Comparison of ENCODE assay signal across 9 cellular contexts in genomic region chr10:69901623-69902505, GRCh38.
DNase-seq lines count a peak whose midpoint lies in the region; ATAC-seq, FAIRE-seq and TF ChIP-seq lines count a peak whose summit lies in the region.
"Had no signal": no experiment of that assay in that cellular context is flagged by ENCODE, and none has a peak within 500 bp of the region (broad histone marks: within the 10 kb centered on the region; RNA-seq: fewer than 3 reads in every experiment).

No MANE protein-coding gene starts in this region.

- peaks cover 2% of the 10 kb centered on the region for H3K27me3 Mint-ChIP-seq in activated CD4-positive, alpha-beta T cell treated with anti-CD3 and anti-CD28 coated beads, Interleukin-2, amount 10 ng/mL, durations not matched to agents 24 days and 14 days
- peaks cover 45% of the 10 kb centered on the region for H3K27me3 Mint-ChIP-seq in astrocyte (ENCODE audit: low read depth, unreplicated experiment)
- peaks cover 8% of the 10 kb centered on the region for H3K27me3 Mint-ChIP-seq in stimulated activated naive CD8-positive, alpha-beta T cell treated with anti-CD3 and anti-CD28 coated beads, Interleukin-15, amount 100 ng/mL, for 72 hours
- H3K27me3 Mint-ChIP-seq: stimulated activated naive CD8-positive, alpha-beta T cell treated with anti-CD3 and anti-CD28 coated beads, Interleukin-15, Interleukin-2, amounts not matched to agents 100 ng/mL and 50 ng/mL, for 24 hours had no signal

- no peak overlapping the region for H3K4me3 Mint-ChIP-seq in activated CD4-positive, alpha-beta T cell treated with anti-CD3 and anti-CD28 coated beads, Interleukin-2, amount 10 ng/mL, durations not matched to agents 24 days and 14 days
- H3K4me3 Mint-ChIP-seq in astrocyte (ENCODE audit: unreplicated experiment) = no peak overlapping the region
- H3K4me3 Mint-ChIP-seq in stimulated activated naive CD8-positive, alpha-beta T cell treated with anti-CD3 and anti-CD28 coated beads, Interleukin-15, amount 100 ng/mL, for 72 hours = no peak overlapping the region
- H3K4me3 Mint-ChIP-seq: stimulated activated naive CD8-positive, alpha-beta T cell treated with anti-CD3 and anti-CD28 coated beads, Interleukin-15, Interleukin-2, amounts not matched to agents 100 ng/mL and 50 ng/mL, for 24 hours had no signal

- no CpG with 5 or more reads among the region's 10 CpGs for WGBS in iPS DF 6.9 (ENCODE audit: insufficient coverage, insufficient read length)

- no peak overlapping the region for H3K4me2 ChIP-seq in astrocyte (ENCODE audit: low read length)

- no peak overlapping the region for H3K27ac ChIP-seq in astrocyte (ENCODE audit: low read depth, low read length)
- H3K27ac ChIP-seq in iPS DF 6.9 (ENCODE audit: low read length) = no peak overlapping the region

- H4K20me1 ChIP-seq in astrocyte (ENCODE audit: insufficient read depth, low read length) = no peaks in the 10 kb centered on the region

- H3K36me3 Mint-ChIP-seq in activated CD4-positive, alpha-beta T cell treated with anti-CD3 and anti-CD28 coated beads, Interleukin-2, amount 10 ng/mL, durations not matched to agents 24 days and 14 days (ENCODE audit: low read depth) = no peaks in the 10 kb centered on the region
- no peaks in the 10 kb centered on the region for H3K36me3 Mint-ChIP-seq in astrocyte (ENCODE audit: low read depth, unreplicated experiment)

- H3K79me2 ChIP-seq in astrocyte (ENCODE audit: insufficient read depth, low read length) = no peaks in the 10 kb centered on the region

- ATAC-seq in stimulated activated naive CD8-positive, alpha-beta T cell treated with anti-CD3 and anti-CD28 coated beads, Interleukin-15, amount 100 ng/mL, for 72 hours = no peak
- no peak for ATAC-seq in HG02763 (IDR thresholded peaks at IDR 0.05; ENCODE audit: unreplicated experiment)

- no peaks in the 10 kb centered on the region for H3K9me3 Mint-ChIP-seq in activated CD4-positive, alpha-beta T cell treated with anti-CD3 and anti-CD28 coated beads, Interleukin-2, amount 10 ng/mL, durations not matched to agents 24 days and 14 days
- H3K9me3 Mint-ChIP-seq in astrocyte (ENCODE audit: unreplicated experiment) = peaks cover 2% of the 10 kb centered on the region
- H3K9me3 Mint-ChIP-seq in stimulated activated naive CD8-positive, alpha-beta T cell treated with anti-CD3 and anti-CD28 coated beads, Interleukin-15, amount 100 ng/mL, for 72 hours = no peaks in the 10 kb centered on the region
- H3K9me3 Mint-ChIP-seq: stimulated activated naive CD8-positive, alpha-beta T cell treated with anti-CD3 and anti-CD28 coated beads, Interleukin-15, Interleukin-2, amounts not matched to agents 100 ng/mL and 50 ng/mL, for 24 hours had no signal

- TF ChIP-seq CTCF in LNCaP clone FGC (IDR thresholded peaks at IDR 0.05; ENCODE audit: control insufficient read depth, extremely low read depth, insufficient read depth) (peak; percentile 73), astrocyte (IDR thresholded peaks at IDR 0.05; ENCODE audit: insufficient read depth, low read depth, low read length) (peak; percentile 50)

- H3K4me3 ChIP-seq in LNCaP clone FGC (ENCODE audit: low read depth, low read length) (no peak overlapping the region), astrocyte (ENCODE audit: insufficient read depth, low read depth, low read length) (no peak overlapping the region), iPS DF 6.9 (ENCODE audit: low read length) (no peak overlapping the region)

- H3K4me1 ChIP-seq in astrocyte (ENCODE audit: insufficient read depth, low read length) (no peaks in the 10 kb centered on the region), iPS DF 6.9 (ENCODE audit: control insufficient read depth, insufficient read depth, low read length) (peaks cover 2% of the 10 kb centered on the region)

- no peak overlapping the region for H3K9ac ChIP-seq in astrocyte (ENCODE audit: low read length)

- no peaks in the 10 kb centered on the region for H3K4me1 Mint-ChIP-seq in activated CD4-positive, alpha-beta T cell treated with anti-CD3 and anti-CD28 coated beads, Interleukin-2, amount 10 ng/mL, durations not matched to agents 24 days and 14 days
- H3K4me1 Mint-ChIP-seq in astrocyte (ENCODE audit: low read depth, unreplicated experiment) = peaks cover 4% of the 10 kb centered on the region
- no peaks in the 10 kb centered on the region for H3K4me1 Mint-ChIP-seq in stimulated activated naive CD8-positive, alpha-beta T cell treated with anti-CD3 and anti-CD28 coated beads, Interleukin-15, amount 100 ng/mL, for 72 hours

- H3K36me3 ChIP-seq in astrocyte (ENCODE audit: insufficient read depth, low read length) (no peaks in the 10 kb centered on the region), iPS DF 6.9 (ENCODE audit: control insufficient read depth, insufficient read depth, low read length) (no peaks in the 10 kb centered on the region)

- no peak overlapping the region for H3K27ac Mint-ChIP-seq in activated CD4-positive, alpha-beta T cell treated with anti-CD3 and anti-CD28 coated beads, Interleukin-2, amount 10 ng/mL, durations not matched to agents 24 days and 14 days
- H3K27ac Mint-ChIP-seq in astrocyte (ENCODE audit: unreplicated experiment) = no peak overlapping the region
- H3K27ac Mint-ChIP-seq in stimulated activated naive CD8-positive, alpha-beta T cell treated with anti-CD3 and anti-CD28 coated beads, Interleukin-15, amount 100 ng/mL, for 72 hours = no peak overlapping the region
- H3K27ac Mint-ChIP-seq: stimulated activated naive CD8-positive, alpha-beta T cell treated with anti-CD3 and anti-CD28 coated beads, Interleukin-15, Interleukin-2, amounts not matched to agents 100 ng/mL and 50 ng/mL, for 24 hours had no signal

- no peak overlapping the region for H2AFZ ChIP-seq in astrocyte (ENCODE audit: low read depth, low read length)

- peak; percentile 57 for DNase-seq in activated CD4-positive, alpha-beta T cell treated with anti-CD3 and anti-CD28 coated beads, Interleukin-2, amount 10 ng/mL, durations not matched to agents 24 days and 14 days
- no peak for DNase-seq in activated CD4-positive, alpha-beta T cell treated with anti-CD3 and anti-CD28 coated beads, Interleukin-2, amount 50 U/mL, for 4 hours
- DNase-seq in LNCaP clone FGC (ENCODE audit: low read depth) (no peak), astrocyte (ENCODE audit: low read depth) (peak; percentile 20), iPS DF 6.9 (ENCODE audit: low read depth, low spot score) (peak; percentile 45), SHP77 (lab: John Stamatoyannopoulos, UW) (no peak)
- DNase-seq in stimulated activated naive CD8-positive, alpha-beta T cell treated with anti-CD3 and anti-CD28 coated beads, Interleukin-15, amount 100 ng/mL, for 72 hours = peak; percentile 15 to 16

- H3K27me3 ChIP-seq in astrocyte (ENCODE audit: insufficient read depth, low read length) (no peaks in the 10 kb centered on the region), iPS DF 6.9 (ENCODE audit: control insufficient read depth, insufficient read depth, low read length) (no peaks in the 10 kb centered on the region)

- no peak for FAIRE-seq in astrocyte (lab: Jason Lieb, UNC)

- intact Hi-C loops in activated CD4-positive, alpha-beta T cell treated with anti-CD3 and anti-CD28 coated beads, Interleukin-2, amount 10 ng/mL, durations not matched to agents 24 days and 14 days (cut with micrococcal nuclease) = no loop called here

- H3K9me3 ChIP-seq in astrocyte (ENCODE audit: insufficient read depth, low read depth, low read length) (no peaks in the 10 kb centered on the region), iPS DF 6.9 (ENCODE audit: control insufficient read depth, insufficient read depth, low read length) (no peaks in the 10 kb centered on the region)

Comparison
In these comparisons a context has a peak if more than half of its experiments do, and no peak if none do; other contexts are left out.
1. DNase-seq: peak in activated CD4-positive, alpha-beta T cell treated with anti-CD3 and anti-CD28 coated beads, Interleukin-2, amount 10 ng/mL, durations not matched to agents 24 days and 14 days (single experiment), astrocyte (single experiment), iPS DF 6.9 (single experiment) and stimulated activated naive CD8-positive, alpha-beta T cell treated with anti-CD3 and anti-CD28 coated beads, Interleukin-15, amount 100 ng/mL, for 72 hours (2 of 2); none in activated CD4-positive, alpha-beta T cell treated with anti-CD3 and anti-CD28 coated beads, Interleukin-2, amount 50 U/mL, for 4 hours (0 of 2), LNCaP clone FGC (single experiment) and SHP77 (0 of 2).